Comparison of ENCODE assay signal across 19 cellular contexts in genomic region chr16:83830769-83831450, GRCh38.
"Had no signal": no experiment of that assay in that cellular context is flagged by ENCODE, and none has a peak within 500 bp of the region (broad histone marks: within the 10 kb centered on the region; RNA-seq: fewer than 3 reads in every experiment).

No MANE protein-coding gene starts in this region.

- ATAC-seq: effector memory CD8-positive, alpha-beta T cell; mucosa of descending colon; naive thymus-derived CD8-positive, alpha-beta T cell; right cardiac atrium; stimulated activated memory B cell treated with anti-CD40 and anti-IgM and Interleukin-4, amounts not matched to agents 10 μg/mL and 1 μg/mL and 100 μg/mL, for 72 hours had no signal

- H3K36me3 ChIP-seq: esophagus squamous epithelium, neutrophil, stomach, thoracic aorta, transverse colon had no signal

- H3K27ac ChIP-seq: esophagus squamous epithelium, neutrophil, stomach, thoracic aorta, transverse colon had no signal

- H3K4me3 ChIP-seq: esophagus squamous epithelium, mucosa of descending colon, stomach, thoracic aorta, transverse colon had no signal

- FAIRE-seq: colon had no signal

- DNase-seq: cerebellar nuclear complex; effector memory CD8-positive, alpha-beta T cell; esophagus squamous epithelium; foreskin fibroblast; hippocampal formation; mammary epithelial cell; mucosa of descending colon; naive thymus-derived CD8-positive, alpha-beta T cell; right cardiac atrium; stimulated activated CD4-positive, alpha-beta T cell treated with anti-CD3 and anti-CD28 coated beads, Interleukin-15, amount 100 ng/mL, for 24 hours; stimulated activated CD4-positive, alpha-beta T cell treated with anti-CD3 and anti-CD28 coated beads, Interleukin-1b, Interleukin-23, amount 100 ng/mL, for 48 hours; stimulated activated CD4-positive, alpha-beta T cell treated with anti-CD3 and anti-CD28 coated beads, Interleukin-4, amount 100 ng/mL, for 24 hours; stomach; substantia nigra; transverse colon had no signal

- H3K9me3 ChIP-seq: esophagus squamous epithelium, mucosa of descending colon, neutrophil, stomach, thoracic aorta, transverse colon had no signal

- H3K27me3 ChIP-seq: neutrophil, stomach, transverse colon had no signal
